Comparison of ENCODE assay signal across 27 cellular contexts in the genomic region with DNA sequence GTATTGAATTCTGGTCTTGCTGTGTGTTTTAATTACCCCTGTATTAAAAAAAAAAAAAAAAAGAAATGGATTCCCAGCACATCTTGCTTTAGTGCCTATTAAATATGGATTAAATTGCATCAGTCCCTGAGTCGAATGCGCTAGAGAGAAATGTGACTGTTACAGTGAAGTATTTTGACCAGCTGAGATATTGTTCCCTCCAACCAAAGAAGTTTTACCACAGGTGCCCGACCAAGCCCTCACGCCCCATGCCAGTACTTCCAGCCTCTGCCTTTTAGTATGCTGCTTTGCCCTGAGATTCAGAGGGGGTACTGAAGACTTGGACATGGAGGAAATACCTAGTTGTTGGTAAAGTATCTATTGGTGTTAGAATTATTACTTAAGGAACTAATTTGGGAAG.
"Had no signal": no experiment of that assay in that cellular context is flagged by ENCODE, and none has a peak within 500 bp of the region (broad histone marks: within the 10 kb centered on the region; RNA-seq: fewer than 3 reads in every experiment).

No MANE protein-coding gene starts in this region.

- H3K27me3 ChIP-seq: brain microvascular endothelial cell, pancreas, right atrium auricular region, thyroid gland had no signal

- H3K4me3 Mint-ChIP-seq: activated CD8-positive, alpha-beta T cell treated with anti-CD3 and anti-CD28 coated beads, Interleukin-2, amount 10 ng/mL, durations not matched to agents 7 days and 5 days; activated naive CD4-positive, alpha-beta T cell treated with anti-CD3 and anti-CD28 coated beads, Interleukin-2, amount 50 U/mL, for 24 hours; activated T-helper 1 cell treated with anti-CD3 and anti-CD28 coated beads, Interleukin-12 subunit alpha, Interleukin-12 subunit beta, Interleukin-2, Interleukin-4 antibody, amounts not matched to agents 30 ng/mL and 10 ng/mL and 1 ng/mL, durations not matched to agents 14 hours and 24 hours and 36 hours; naive thymus-derived CD8-positive, alpha-beta T cell; T-helper 2 cell treated with Interferon-gamma antibody and Interleukin-4, amounts not matched to agents 5 μg/mL and 100 μg/mL, for 36 hours had no signal

- H3K36me3 ChIP-seq: lower lobe of right lung, pancreas, right atrium auricular region, thyroid gland had no signal

- H3K9me3 ChIP-seq: lower lobe of right lung, pancreas, psoas muscle, right atrium auricular region, thyroid gland had no signal

- H3K27me3 Mint-ChIP-seq: activated naive CD4-positive, alpha-beta T cell treated with anti-CD3 and anti-CD28 coated beads, Interleukin-2, amount 50 U/mL, for 24 hours; naive thymus-derived CD8-positive, alpha-beta T cell had no signal

- H3K27ac ChIP-seq: lower lobe of right lung, psoas muscle, right atrium auricular region, thyroid gland, VCaP had no signal

- H3K27ac Mint-ChIP-seq: activated CD8-positive, alpha-beta T cell treated with anti-CD3 and anti-CD28 coated beads, Interleukin-2, amount 10 ng/mL, durations not matched to agents 7 days and 5 days; activated naive CD4-positive, alpha-beta T cell treated with anti-CD3 and anti-CD28 coated beads, Interleukin-2, amount 50 U/mL, for 24 hours; activated T-helper 1 cell treated with anti-CD3 and anti-CD28 coated beads, Interleukin-12 subunit alpha, Interleukin-12 subunit beta, Interleukin-2, Interleukin-4 antibody, amounts not matched to agents 30 ng/mL and 10 ng/mL and 1 ng/mL, durations not matched to agents 14 hours and 24 hours and 36 hours; T-helper 2 cell treated with Interferon-gamma antibody and Interleukin-4, amounts not matched to agents 5 μg/mL and 100 μg/mL, for 36 hours had no signal

- H3K4me3 ChIP-seq: lower lobe of right lung, pancreas, psoas muscle, right atrium auricular region, thyroid gland had no signal

- H3K9me3 Mint-ChIP-seq: activated naive CD4-positive, alpha-beta T cell treated with anti-CD3 and anti-CD28 coated beads, Interleukin-2, amount 50 U/mL, for 24 hours; activated T-helper 1 cell treated with anti-CD3 and anti-CD28 coated beads, Interleukin-12 subunit alpha, Interleukin-12 subunit beta, Interleukin-2, Interleukin-4 antibody, amounts not matched to agents 30 ng/mL and 10 ng/mL and 1 ng/mL, durations not matched to agents 14 hours and 24 hours and 36 hours; naive thymus-derived CD8-positive, alpha-beta T cell; T-helper 2 cell treated with Interferon-gamma antibody and Interleukin-4, amounts not matched to agents 5 μg/mL and 100 μg/mL, for 36 hours had no signal

- ATAC-seq: activated CD8-positive, alpha-beta T cell treated with anti-CD3 and anti-CD28 coated beads, Interleukin-2, amount 10 ng/mL, durations not matched to agents 7 days and 5 days; left lobe of liver; lower lobe of right lung; naive thymus-derived CD8-positive, alpha-beta T cell; pancreas; stimulated activated naive CD8-positive, alpha-beta T cell treated with anti-CD3 and anti-CD28 coated beads, Interleukin-15, Interleukin-2, amounts not matched to agents 100 U/mL and 50 U/mL, for 24 hours had no signal

- DNase-seq: activated CD4-positive, alpha-beta T cell treated with anti-CD3 and anti-CD28 coated beads for 1 hour; activated CD4-positive, alpha-beta T cell treated with anti-CD3 and anti-CD28 coated beads, Interleukin-2, amount 50 U/mL, for 1 hour; activated CD8-positive, alpha-beta T cell treated with anti-CD3 and anti-CD28 coated beads, Interleukin-2, amount 10 ng/mL, durations not matched to agents 7 days and 5 days; activated gamma-delta T cell; anterior cingulate cortex; brain microvascular endothelial cell; caudate nucleus; dermis blood vessel endothelial cell; effector CD8-positive, alpha-beta T cell; erythroblast; foreskin fibroblast; kidney; lower lobe of right lung; naive thymus-derived CD8-positive, alpha-beta T cell; pancreas; psoas muscle; stimulated activated CD4-positive, alpha-beta T cell treated with anti-CD3 and anti-CD28 coated beads, Interleukin-12 subunit alpha, Interleukin-12 subunit beta, amount 100 ng/mL, for 4 hours; stimulated activated CD4-positive, alpha-beta T cell treated with anti-CD3 and anti-CD28 coated beads, Interleukin-4, amount 100 ng/mL, for 4 hours; stimulated activated naive CD8-positive, alpha-beta T cell treated with anti-CD3 and anti-CD28 coated beads, Interleukin-15, Interleukin-2, amounts not matched to agents 100 U/mL and 50 U/mL, for 24 hours; substantia nigra; thyroid gland had no signal
